1 cellular context compared by ENCODE assay signal in the genomic region with DNA sequence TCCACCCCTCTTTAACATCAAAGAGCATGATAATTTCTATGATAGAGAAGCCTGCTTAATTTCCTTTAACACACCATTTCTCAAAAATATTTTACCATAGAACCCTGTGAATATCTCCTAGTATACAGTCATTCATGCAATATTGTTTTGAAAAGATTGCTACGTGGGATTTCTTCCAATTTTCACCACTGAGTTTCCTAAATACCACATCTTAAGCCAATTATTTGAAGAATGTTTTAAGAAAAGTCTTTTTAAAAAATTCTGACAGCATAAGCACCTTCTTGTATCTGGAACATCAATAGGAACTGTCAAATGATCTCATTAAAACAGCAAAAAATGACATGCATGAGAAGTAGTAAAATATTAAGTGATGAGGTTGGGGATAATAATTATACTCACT.
TF ChIP-seq lines count a peak whose summit lies in the region.

No MANE protein-coding gene starts in this region.

TF ChIP-seq in neural cell, 6 proteins besides CTCF, POLR2A, EP300 and RAD21 (continued from another document):
- TF ChIP-seq EZH2 (IDR thresholded peaks at IDR 0.05; ENCODE audit: borderline replicate concordance, insufficient read depth, low read length, poor library complexity, severe bottlenecking) (no peak), POLR2AphosphoS5 (IDR thresholded peaks at IDR 0.05) (no peak), MXI1 (conservative IDR thresholded peaks at IDR 0.05; ENCODE audit: poor library complexity, severe bottlenecking) (no peak)
